Comparison of ENCODE assay signal across 12 cellular contexts in genomic region chr7:94877731-94878670, GRCh38. TPM values are rescaled to one million over a fixed set of nuclear protein-coding genes. Genes with fewer than 3 reads are reported as not detected.
"Had no signal": no experiment of that assay in that cellular context is flagged by ENCODE, and none has a peak within 500 bp of the region (broad histone marks: within the 10 kb centered on the region; RNA-seq: fewer than 3 reads in every experiment).

No MANE protein-coding gene starts in this region.

- H3K4me3 ChIP-seq: pancreas, sigmoid colon, uterus had no signal

- H3K9me3 ChIP-seq: pancreas, uterus had no signal

- H3K27ac ChIP-seq: pancreas, sigmoid colon, uterus had no signal

- H3K27me3 ChIP-seq: pancreas, sigmoid colon, uterus had no signal

- ATAC-seq: pancreas; stimulated activated effector memory CD8-positive, alpha-beta T cell treated with anti-CD3 and anti-CD28 coated beads, Interleukin-12 subunit alpha, Interleukin-12 subunit beta, amount 100 ng/mL, for 72 hours had no signal

- H3K36me3 ChIP-seq: pancreas, sigmoid colon, uterus had no signal

- H3K4me1 ChIP-seq: pancreas, sigmoid colon, uterus had no signal

- DNase-seq: activated CD4-positive, alpha-beta T cell treated with anti-CD3 and anti-CD28 coated beads, Interleukin-2, amount 50 U/mL, for 1 hour; activated CD8-positive, alpha-beta memory T cell treated with anti-CD3 and anti-CD28 coated beads for 24 hours; activated gamma-delta T cell treated with Interleukin-2 at 50 U/mL for 16 hours; aorta; erythroblast; hippocampal formation; pancreas; sigmoid colon; stimulated activated CD4-positive, alpha-beta T cell treated with anti-CD3 and anti-CD28 coated beads, Interleukin-12 subunit alpha, Interleukin-12 subunit beta, amount 100 ng/mL, for 4 hours; uterus had no signal

RNA-seq across cellular contexts. Expression of gene PPP1R9A, which starts 29.4 kb away (rescaled TPM):
- total RNA-seq: T-helper 2 cell treated with Interferon-gamma antibody and Interleukin-4, amounts not matched to agents 100 ng/mL and 5 ng/mL, for 36 hours had no signal
